In genomic region chr2:156472686-156473085, GRCh38 we compare ENCODE assay signal across 11 cellular contexts. TPM values are rescaled to one million over a fixed set of nuclear protein-coding genes. Genes with fewer than 3 reads are reported as not detected.
DNase-seq lines count a peak whose midpoint lies in the region; ATAC-seq and TF ChIP-seq lines count a peak whose summit lies in the region.
"Had no signal": no experiment of that assay in that cellular context is flagged by ENCODE, and none has a peak within 500 bp of the region (broad histone marks: within the 10 kb centered on the region; RNA-seq: fewer than 3 reads in every experiment).

No MANE protein-coding gene starts in this region.

- H3K36me3 Mint-ChIP-seq in immature natural killer cell, result peaks cover 0 to 5% (median 2%) of the 10 kb centered on the region in 3 donors

- ATAC-seq in GM18511 (IDR thresholded peaks at IDR 0.05; ENCODE audit: unreplicated experiment) (peak; percentile 44), GM19463 (IDR thresholded peaks at IDR 0.05; ENCODE audit: unreplicated experiment) (peak; percentile 51), HG03045 (IDR thresholded peaks at IDR 0.05; ENCODE audit: unreplicated experiment) (peak; percentile 35)

- CTCF ChIA-PET in PC-9 (lab: Charles Lee), result no interaction called here

- no TSS peak for BruUV-seq in PC-9 (replicated peaks; lab: Mats Ljungman, UMichigan)

- H3K27ac ChIP-seq in PC-9, result no peak overlapping the region

- intact Hi-C loops in PC-9 (cut with micrococcal nuclease; ENCODE audit: unreplicated experiment), result no loop called here

- peak overlapping the region; percentile 31 to 86 (median 75) for H3K27ac Mint-ChIP-seq in immature natural killer cell

- H3K9me3 ChIP-seq in PC-9 (ENCODE audit: insufficient read depth, low read depth), result no peaks in the 10 kb centered on the region

- no peaks in the 10 kb centered on the region for H3K9me3 Mint-ChIP-seq in immature natural killer cell

- 0 out of 2 replicates have a peak, but pooled peaks cover 3% of the 10 kb centered on the region for H3K36me3 ChIP-seq in PC-9 (ENCODE audit: low read depth)

- no peaks in the 10 kb centered on the region for H3K9me2 ChIP-seq in PC-9 (ENCODE audit: insufficient read depth)

- TF ChIP-seq CTCF in PC-9 (conservative IDR thresholded peaks at IDR 0.05), result no peak

- no peaks in the 10 kb centered on the region for H3K4me1 ChIP-seq in PC-9 (replicated peaks; ENCODE audit: insufficient read depth)

- no peaks in the 10 kb centered on the region for H3F3A ChIP-seq in PC-9 (ENCODE audit: insufficient read depth, low read depth)

- H3K27me3 ChIP-seq in PC-9 (ENCODE audit: insufficient read depth, low read depth), result no peaks in the 10 kb centered on the region

- H3K4me1 Mint-ChIP-seq in immature natural killer cell, result peaks cover 54 to 70% of the 10 kb centered on the region in 2 donors

- H3K4me2 ChIP-seq in PC-9, result no peak overlapping the region

- H3K4me3 ChIP-seq in PC-9, result no peak overlapping the region

- peak; percentile 32 to 37 (median 35) for DNase-seq in immature natural killer cell
- DNase-seq in nucleus accumbens (lab: John Stamatoyannopoulos, UW), result no peak
- DNase-seq in Kasumi-1 (lab: John Stamatoyannopoulos, UW), result no peak
- no peak for DNase-seq in PC-9
- no peak for DNase-seq in NCI-H748 (lab: John Stamatoyannopoulos, UW; ENCODE audit: unreplicated experiment)
- DNase-seq: COR-L47, NCI-H187, NCI-H82 had no signal

- H2AFZ ChIP-seq in PC-9, result no peak overlapping the region

- peak overlapping the region in 4 of 5 donors; percentile 3 to 50 (median 22) for H3K4me3 Mint-ChIP-seq in immature natural killer cell

- no peaks in the 10 kb centered on the region; the same call in 1 of the 2 replicates for H3K79me2 ChIP-seq in PC-9 (ENCODE audit: low read depth)

- no peaks in the 10 kb centered on the region for H3K27me3 Mint-ChIP-seq in immature natural killer cell (ENCODE audit: low read depth in 3 of 3)

- POLR2A ChIA-PET in PC-9 (lab: Charles Lee; ENCODE audit: unreplicated experiment), result no interaction called here

- H4K20me1 ChIP-seq in PC-9 (ENCODE audit: insufficient read depth), result no peaks in the 10 kb centered on the region

RNA-seq across cellular contexts. Expression of gene GPD2, which starts 36.5 kb away (rescaled TPM):
- 10 to 100 TPM in 1 of 3 donors, 1 to 10 TPM in 2; 5.6 to 13.3 (median 6.5) TPM for polyA plus RNA-seq in immature natural killer cell
- 47.1 and 67.8 TPM in 2 replicates for total RNA-seq in PC-9 (2021)

Comparison
In these comparisons a context has a peak if more than half of its experiments do, and no peak if none do; other contexts are left out.
1. DNase-seq: peak in immature natural killer cell (3 of 3); none in nucleus accumbens (0 of 56), Kasumi-1 (0 of 2), PC-9 (0 of 2) and NCI-H748 (single experiment).
2. Peak in every context shown above with its lines, with median percentiles within 50 percentile points of each other: ATAC-seq.